24 cellular contexts compared by ENCODE assay signal in the genomic region with DNA sequence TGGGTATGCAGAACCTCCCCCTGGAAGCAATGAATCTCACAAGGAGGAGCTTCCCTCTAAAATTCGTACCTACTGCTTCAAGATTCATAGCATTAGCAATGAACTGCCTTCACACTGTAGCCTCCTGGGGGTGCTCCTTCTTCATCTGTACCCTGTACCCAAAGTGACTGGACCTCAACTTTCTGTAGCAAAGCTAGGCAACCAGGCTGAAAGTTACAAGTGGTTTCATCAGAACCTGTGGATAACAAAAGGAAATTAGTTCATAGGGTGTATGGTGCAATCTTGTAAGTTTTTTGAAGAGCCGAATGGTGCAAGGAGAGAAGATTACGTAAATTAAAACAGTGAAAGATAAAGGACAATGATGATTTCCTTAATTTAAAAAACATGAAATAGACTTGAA.
DNase-seq lines count a peak whose midpoint lies in the region; ATAC-seq, FAIRE-seq and TF ChIP-seq lines count a peak whose summit lies in the region.
"Had no signal": no experiment of that assay in that cellular context is flagged by ENCODE, and none has a peak within 500 bp of the region (broad histone marks: within the 10 kb centered on the region; RNA-seq: fewer than 3 reads in every experiment).

No MANE protein-coding gene starts in this region.

- H3K79me2 ChIP-seq in K562 (ENCODE audit: control insufficient read depth, insufficient read depth, low read length), result no peaks in the 10 kb centered on the region

- no peak for ATAC-seq in K562
- ATAC-seq in HG03442 (IDR thresholded peaks at IDR 0.05; ENCODE audit: unreplicated experiment), result no peak
- no peak for ATAC-seq in HG03457 (IDR thresholded peaks at IDR 0.05; ENCODE audit: unreplicated experiment)
- ATAC-seq: activated CD8-positive, alpha-beta T cell treated with anti-CD3 and anti-CD28 coated beads for 36 hours; esophagus mucosa had no signal

- H3K4me3 ChIP-seq in K562 (no peak overlapping the region), fibroblast of villous mesenchyme (ENCODE audit: low read depth, low read length) (no peak overlapping the region)
- H3K4me3 ChIP-seq: spleen, thoracic aorta had no signal

- POLR2A ChIA-PET in K562 (lab: Yijun Ruan, JAX), result no interaction called here
- POLR2A ChIA-PET in activated CD4-positive, alpha-beta memory T cell treated with anti-CD3 and anti-CD28 coated beads for 36 hours (lab: Charles Lee), result no interaction called here

- no peaks in the 10 kb centered on the region for H3K9me3 ChIP-seq in K562 (replicated peaks; ENCODE audit: control insufficient read depth, insufficient read depth, low read depth, low read length)
- H3K9me3 ChIP-seq: thoracic aorta had no signal

- CTCF ChIA-PET in K562 (lab: Yijun Ruan, JAX; ENCODE audit: low intra/inter-chr PET ratio), result no interaction called here
- CTCF ChIA-PET in activated CD4-positive, alpha-beta memory T cell treated with anti-CD3 and anti-CD28 coated beads for 36 hours (lab: Charles Lee), result no interaction called here

- TF ChIP-seq EP300 in K562 (IDR thresholded peaks at IDR 0.05; ENCODE audit: low read length), result no peak

- no peak overlapping the region for H3K27ac ChIP-seq in K562 (ENCODE audit: extremely low read depth, low read depth, low read length)
- H3K27ac ChIP-seq: spleen, thoracic aorta had no signal

- no peak for TF ChIP-seq RAD21 in K562 (CRISPR knock-in tag; conservative IDR thresholded peaks at IDR 0.05 in 1 of 2, IDR thresholded peaks at IDR 0.05 in 1 of 2)

- no peaks in the 10 kb centered on the region for H3K4me1 Mint-ChIP-seq in activated CD4-positive, alpha-beta memory T cell treated with anti-CD3 and anti-CD28 coated beads for 36 hours (ENCODE audit: low read depth)
- H3K4me1 Mint-ChIP-seq: CD4-positive, CD25-positive, alpha-beta regulatory T cell had no signal

- H3K9me3 Mint-ChIP-seq in activated CD4-positive, alpha-beta memory T cell treated with anti-CD3 and anti-CD28 coated beads for 36 hours, result peaks cover 18% of the 10 kb centered on the region

- FAIRE-seq in K562 (lab: Jason Lieb, UNC), result no peak
- FAIRE-seq: GM18507 had no signal

- DNase-seq in HCEC 1CT (peak; percentile 15), NOMO-1 (lab: John Stamatoyannopoulos, UW; ENCODE audit: unreplicated experiment in 2 of 2) (peak; percentile 69 to 81), K562 (ENCODE audit: extremely low read depth in 1 of 4, low spot score in 3 of 4) (no peak), fibroblast of villous mesenchyme (ENCODE audit: low read depth) (peak; percentile 48), 8988T (no peak)
- DNase-seq in activated CD4-positive, alpha-beta memory T cell treated with anti-CD3 and anti-CD28 coated beads for 36 hours, result no peak
- DNase-seq: activated CD4-positive, CD25-positive, alpha-beta regulatory T cell; activated CD8-positive, alpha-beta T cell treated with anti-CD3 and anti-CD28 coated beads for 36 hours; anterior cingulate cortex; CD4-positive, CD25-positive, alpha-beta regulatory T cell; cerebellar nuclear complex; DMS 273 treated with DMSO at 0.1 percent for 48 hours; effector CD4-positive, alpha-beta T cell; NCI-H1417; NCI-H524 treated with DMSO at 0.1 percent for 48 hours; spleen; stimulated activated CD4-positive, alpha-beta T cell treated with anti-CD3 and anti-CD28 coated beads, Interleukin-4, amount 100 ng/mL, for 1 hour; stimulated activated naive CD4-positive, alpha-beta T cell; T1000 had no signal

- H3K27me3 Mint-ChIP-seq in activated CD4-positive, alpha-beta memory T cell treated with anti-CD3 and anti-CD28 coated beads for 36 hours, result no peaks in the 10 kb centered on the region
- H3K27me3 Mint-ChIP-seq: activated CD8-positive, alpha-beta T cell treated with anti-CD3 and anti-CD28 coated beads for 36 hours; CD4-positive, CD25-positive, alpha-beta regulatory T cell had no signal

- H3K27ac Mint-ChIP-seq in activated CD4-positive, alpha-beta memory T cell treated with anti-CD3 and anti-CD28 coated beads for 36 hours, result no peak overlapping the region
- H3K27ac Mint-ChIP-seq: activated CD8-positive, alpha-beta T cell treated with anti-CD3 and anti-CD28 coated beads for 36 hours; CD4-positive, CD25-positive, alpha-beta regulatory T cell had no signal

- H3K4me2 ChIP-seq in K562 (ENCODE audit: insufficient read depth, low read length), result no peak overlapping the region

- in situ Hi-C loops in K562 (cut with MboI), result no loop called here

- H3K36me3 Mint-ChIP-seq in activated CD4-positive, alpha-beta memory T cell treated with anti-CD3 and anti-CD28 coated beads for 36 hours, result no peaks in the 10 kb centered on the region
- H3K36me3 Mint-ChIP-seq: CD4-positive, CD25-positive, alpha-beta regulatory T cell had no signal

- TF ChIP-seq CTCF in K562 (IDR thresholded peaks at IDR 0.05 in 2 of 3, conservative IDR thresholded peaks at IDR 0.05 in 1 of 3; ENCODE audit: insufficient read depth in 2 of 3, low read depth in 1 of 3, low read length in 3 of 3), result no peak
- peak; percentile 10 for TF ChIP-seq CTCF in fibroblast of villous mesenchyme (IDR thresholded peaks at IDR 0.05; ENCODE audit: insufficient read depth, low read depth, low read length)

- no peaks in the 10 kb centered on the region for H3K4me1 ChIP-seq in K562 (replicated peaks in 1 of 2; ENCODE audit: control insufficient read depth in 2 of 2, insufficient read depth in 2 of 2, low read length in 2 of 2)
- H3K4me1 ChIP-seq: spleen had no signal

- no peak overlapping the region for H3K4me3 Mint-ChIP-seq in activated CD4-positive, alpha-beta memory T cell treated with anti-CD3 and anti-CD28 coated beads for 36 hours
- H3K4me3 Mint-ChIP-seq: activated CD8-positive, alpha-beta T cell treated with anti-CD3 and anti-CD28 coated beads for 36 hours; CD4-positive, CD25-positive, alpha-beta regulatory T cell had no signal

- BruUV-seq in K562 (replicated peaks; lab: Mats Ljungman, UMichigan), result no TSS peak

- intact Hi-C loops in K562 (cut with micrococcal nuclease), result no loop called here
- intact Hi-C loops in activated CD4-positive, alpha-beta memory T cell treated with anti-CD3 and anti-CD28 coated beads for 36 hours (cut with micrococcal nuclease), result no loop called here

- no peaks in the 10 kb centered on the region for H3K36me3 ChIP-seq in K562 (ENCODE audit: control insufficient read depth, insufficient read depth, low read length)
- H3K36me3 ChIP-seq: spleen, thoracic aorta had no signal

- TF ChIP-seq POLR2A in K562 (conservative IDR thresholded peaks at IDR 0.05), result no peak

- no peaks in the 10 kb centered on the region for H3K9me1 ChIP-seq in K562 (ENCODE audit: control insufficient read depth, insufficient read depth, low read length)

- H2AFZ ChIP-seq in K562 (ENCODE audit: low read depth, low read length), result no peak overlapping the region

- 0% methylated on average over 2 of the region's 3 CpGs for WGBS in K562 (ENCODE audit: insufficient coverage, low coverage, missing lambda C conversion rate)

- no peaks in the 10 kb centered on the region for H4K20me1 ChIP-seq in K562 (replicated peaks; ENCODE audit: control insufficient read depth, insufficient read depth, low read length)

- H3K9ac ChIP-seq in K562 (ENCODE audit: insufficient read depth in 1 of 2, low read depth in 2 of 2, low read length in 2 of 2), result no peak overlapping the region

- H3K27me3 ChIP-seq in K562 (ENCODE audit: control insufficient read depth in 2 of 2, insufficient read depth in 2 of 2, low read length in 2 of 2), result no peaks in the 10 kb centered on the region
- H3K27me3 ChIP-seq: spleen had no signal

TF ChIP-seq in K562, 482 proteins besides CTCF, POLR2A, EP300 and RAD21:
- TF ChIP-seq, protein P1, sequence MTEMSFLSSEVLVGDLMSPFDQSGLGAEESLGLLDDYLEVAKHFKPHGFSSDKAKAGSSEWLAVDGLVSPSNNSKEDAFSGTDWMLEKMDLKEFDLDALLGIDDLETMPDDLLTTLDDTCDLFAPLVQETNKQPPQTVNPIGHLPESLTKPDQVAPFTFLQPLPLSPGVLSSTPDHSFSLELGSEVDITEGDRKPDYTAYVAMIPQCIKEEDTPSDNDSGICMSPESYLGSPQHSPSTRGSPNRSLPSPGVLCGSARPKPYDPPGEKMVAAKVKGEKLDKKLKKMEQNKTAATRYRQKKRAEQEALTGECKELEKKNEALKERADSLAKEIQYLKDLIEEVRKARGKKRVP (CRISPR knock-in tag; IDR thresholded peaks at IDR 0.05), result 0 out of 2 replicates have a peak, but pooled peaks have one; percentile 33
- TF ChIP-seq DDX20 (tag; IDR thresholded peaks at IDR 0.05; ENCODE audit: low read depth) (no peak), NR3C1 (CRISPR knock-in tag; IDR thresholded peaks at IDR 0.05) (no peak)

Comparison
In these comparisons a context has a peak if more than half of its experiments do, and no peak if none do; other contexts are left out.
1. DNase-seq: peak in HCEC 1CT (single experiment), NOMO-1 (2 of 2) and fibroblast of villous mesenchyme (single experiment); none in K562 (0 of 4), 8988T (single experiment) and activated CD4-positive, alpha-beta memory T cell treated with anti-CD3 and anti-CD28 coated beads for 36 hours (single experiment).